In genomic region chr4:112896326-112896892, GRCh38 we compare ENCODE assay signal across 19 cellular contexts.
DNase-seq lines count a peak whose midpoint lies in the region; ATAC-seq and TF ChIP-seq lines count a peak whose summit lies in the region.
"Had no signal": no experiment of that assay in that cellular context is flagged by ENCODE, and none has a peak within 500 bp of the region (broad histone marks: within the 10 kb centered on the region; RNA-seq: fewer than 3 reads in every experiment).

No MANE protein-coding gene starts in this region.

- BruUV-seq in IMR-90 (replicated peaks; lab: Mats Ljungman, UMichigan) = no TSS peak

- H3K23ac ChIP-seq in IMR-90 (ENCODE audit: low read depth, low read length) (no peak overlapping the region), neuronal stem cell (ENCODE audit: low read depth, low read length, poor library complexity) (no peak overlapping the region)

- no peaks in the 10 kb centered on the region for H3K9me1 ChIP-seq in IMR-90 (ENCODE audit: insufficient read depth, low read length)

- intact Hi-C loops in IMR-90 (cut with micrococcal nuclease) = no loop called here

- no peak for ATAC-seq in IMR-90 (ENCODE audit: low read depth)
- ATAC-seq: naive thymus-derived CD4-positive, alpha-beta T cell had no signal

- H4K20me1 ChIP-seq in IMR-90 (ENCODE audit: insufficient read depth, low read length) = no peaks in the 10 kb centered on the region
- H4K20me1 ChIP-seq: BLaER1 treated with 17β-estradiol and CSF1 and Interleukin-3, amounts not matched to agents 10 nM and 100 nM had no signal

- H2BK120ac ChIP-seq in IMR-90 (ENCODE audit: low read depth, low read length) (no peak overlapping the region), neuronal stem cell (ENCODE audit: low read depth, low read length) (no peak overlapping the region)

- dilution Hi-C loops in IMR-90 (cut with HindIII; ENCODE audit: low sequenced_read_pairs, unreplicated experiment) = no loop called here

- H3K4me1 Mint-ChIP-seq in endodermal cell (peaks cover 37% of the 10 kb centered on the region), type B pancreatic cell (ENCODE audit: unreplicated experiment) (peaks cover 16% of the 10 kb centered on the region)
- H3K4me1 Mint-ChIP-seq: naive thymus-derived CD4-positive, alpha-beta T cell had no signal

- H3K27me3 ChIP-seq in IMR-90 (ENCODE audit: control insufficient read depth, insufficient read depth, low read length) = no peaks in the 10 kb centered on the region; the same call in 1 of the 2 replicates
- H3K27me3 ChIP-seq in endodermal cell (ENCODE audit: control insufficient read depth, insufficient read depth, low read length, poor library complexity, severe bottlenecking) = no peaks in the 10 kb centered on the region
- no peaks in the 10 kb centered on the region for H3K27me3 ChIP-seq in neuronal stem cell (ENCODE audit: control insufficient read depth in 3 of 3, insufficient read depth in 3 of 3, low read depth in 1 of 3, low read length in 3 of 3)
- H3K27me3 ChIP-seq: BLaER1 treated with 17β-estradiol and CSF1 and Interleukin-3, amounts not matched to agents 10 nM and 100 nM had no signal

- H2BK15ac ChIP-seq in IMR-90 (ENCODE audit: low read depth, low read length) = no peak overlapping the region
- H2BK15ac ChIP-seq in neuronal stem cell (ENCODE audit: low read length) = no peak overlapping the region

- H2BK20ac ChIP-seq in IMR-90 (ENCODE audit: low read depth, low read length) = no peak overlapping the region

- H3K9ac ChIP-seq in IMR-90 (ENCODE audit: low read depth, low read length) (no peak overlapping the region), endodermal cell (ENCODE audit: extremely low read depth, low read length, poor library complexity, severe bottlenecking) (peak overlapping the region; percentile 11), neuronal stem cell (ENCODE audit: low read depth, low read length, poor library complexity) (no peak overlapping the region)
- H3K9ac ChIP-seq: BLaER1 treated with 17β-estradiol and CSF1 and Interleukin-3, amounts not matched to agents 10 nM and 100 nM had no signal

- H3K36me3 Mint-ChIP-seq in endodermal cell (ENCODE audit: low read depth) (peaks cover 4% of the 10 kb centered on the region), type B pancreatic cell (no peaks in the 10 kb centered on the region)
- H3K36me3 Mint-ChIP-seq: naive thymus-derived CD4-positive, alpha-beta T cell had no signal

- CTCF ChIA-PET in IMR-90 (lab: Yijun Ruan, JAX) = interaction anchor here (0.6 to 1.3 kb wide), 2 partner anchors 42 to 733 kb away, joined by 3 to 4 read pairs; no protein-coding TSS in a partner anchor

- H3K79me1 ChIP-seq in IMR-90 (ENCODE audit: low read depth in 1 of 2, low read length in 2 of 2) (no peaks in the 10 kb centered on the region), neuronal stem cell (ENCODE audit: low read depth, low read length) (no peaks in the 10 kb centered on the region)

- H4K8ac ChIP-seq in IMR-90 (ENCODE audit: low read depth in 2 of 2, low read length in 2 of 2) (no peak overlapping the region), neuronal stem cell (ENCODE audit: low read depth, low read length) (no peak overlapping the region)

- H4K91ac ChIP-seq in IMR-90 (ENCODE audit: insufficient read depth, low read depth, low read length) (no peak overlapping the region), neuronal stem cell (ENCODE audit: low read depth, low read length, poor library complexity) (no peak overlapping the region)

- H3K9me3 Mint-ChIP-seq in endodermal cell (no peaks in the 10 kb centered on the region), type B pancreatic cell (no peaks in the 10 kb centered on the region)
- H3K9me3 Mint-ChIP-seq: naive thymus-derived CD4-positive, alpha-beta T cell had no signal

- H3K4ac ChIP-seq in IMR-90 (ENCODE audit: low read depth, low read length) = no peak overlapping the region
- H3K4ac ChIP-seq in neuronal stem cell (ENCODE audit: low read length) = no peak overlapping the region

- H2BK12ac ChIP-seq in neuronal stem cell (ENCODE audit: low read length) = no peak overlapping the region

- no peak overlapping the region for H3K14ac ChIP-seq in IMR-90 (replicated peaks; ENCODE audit: low read depth, low read length)
- no peak overlapping the region for H3K14ac ChIP-seq in neuronal stem cell (ENCODE audit: low read length)

- TF ChIP-seq CTCF in IMR-90 (conservative IDR thresholded peaks at IDR 0.05; ENCODE audit: low read depth, low read length) (no peak), endodermal cell (conservative IDR thresholded peaks at IDR 0.05) (no peak), type B pancreatic cell (conservative IDR thresholded peaks at IDR 0.05) (no peak)

- no peak overlapping the region for H2AK5ac ChIP-seq in IMR-90 (ENCODE audit: low read depth, low read length)
- H2AK5ac ChIP-seq in neuronal stem cell (ENCODE audit: low read depth, low read length) = no peak overlapping the region

- H3K27ac Mint-ChIP-seq in endodermal cell = peak overlapping the region; percentile 45
- H3K27ac Mint-ChIP-seq in type B pancreatic cell = peak overlapping the region; percentile 4
- H3K27ac Mint-ChIP-seq: naive thymus-derived CD4-positive, alpha-beta T cell had no signal

- H2BK5ac ChIP-seq in IMR-90 (ENCODE audit: low read depth, low read length, poor library complexity, severe bottlenecking) (no peak overlapping the region), neuronal stem cell (ENCODE audit: low read length) (no peak overlapping the region)

- H3K4me2 ChIP-seq in IMR-90 (ENCODE audit: low read depth, low read length) = no peak overlapping the region
- H3K4me2 ChIP-seq in neuronal stem cell (ENCODE audit: insufficient read depth, low read length, poor library complexity, severe bottlenecking) = no peak overlapping the region
- H3K4me2 ChIP-seq: BLaER1 treated with 17β-estradiol and CSF1 and Interleukin-3, amounts not matched to agents 10 nM and 100 nM; PC-9 had no signal

- TF ChIP-seq RAD21 in IMR-90 (IDR thresholded peaks at IDR 0.05; ENCODE audit: low read length) = no peak

- 0% methylated on average over 1 of the region's 3 CpGs; no CpG with 5 or more reads in 1 of the 2 experiments for WGBS in IMR-90 (ENCODE audit: extremely low coverage in 2 of 2, insufficient read length in 1 of 2), 2 experiments
- WGBS in endodermal cell (ENCODE audit: insufficient coverage in 1 of 2, insufficient read length in 1 of 2), 2 experiments = 63 to 66% methylated on average over 3 of the region's 3 CpGs
- no CpG with 5 or more reads among the region's 3 CpGs for WGBS in neuronal stem cell (ENCODE audit: extremely low coverage in 2 of 2, insufficient read length in 2 of 2, insufficient replicate concordance in 1 of 2), 2 donors

- H3K4me3 Mint-ChIP-seq in endodermal cell (no peak overlapping the region), type B pancreatic cell (peak overlapping the region; percentile 10)
- H3K4me3 Mint-ChIP-seq: naive thymus-derived CD4-positive, alpha-beta T cell had no signal

- H3K9me3 ChIP-seq in IMR-90 (ENCODE audit: control insufficient read depth, insufficient read depth, low read length) (no peaks in the 10 kb centered on the region), endodermal cell (ENCODE audit: control insufficient read depth, low read length) (no peaks in the 10 kb centered on the region), neuronal stem cell (replicated peaks in 1 of 2; ENCODE audit: control insufficient read depth in 2 of 2, insufficient read depth in 1 of 2, low read depth in 1 of 2, low read length in 2 of 2) (peaks cover 0 to 4% of the 10 kb centered on the region in 2 donors)
- H3K9me3 ChIP-seq: BLaER1 treated with 17β-estradiol and CSF1 and Interleukin-3, amounts not matched to agents 10 nM and 100 nM had no signal

- H3K27me3 Mint-ChIP-seq in endodermal cell (ENCODE audit: insufficient read depth) = no peaks in the 10 kb centered on the region
- H3K27me3 Mint-ChIP-seq in type B pancreatic cell = no peaks in the 10 kb centered on the region

- POLR2A ChIA-PET in IMR-90 (lab: Charles Lee; ENCODE audit: unreplicated experiment) = no interaction called here

- in situ Hi-C loops in IMR-90 (cut with MboI; ENCODE audit: low sequenced_read_pairs) = no loop called here

- H3K4me3 ChIP-seq in IMR-90 (ENCODE audit: insufficient read depth, low read depth, low read length) (no peak overlapping the region), endodermal cell (ENCODE audit: low read length) (peak overlapping the region; percentile 10), neuronal stem cell (ENCODE audit: low read length in 2 of 2) (no peak overlapping the region)
- H3K4me3 ChIP-seq: BLaER1 treated with 17β-estradiol and CSF1 and Interleukin-3, amounts not matched to agents 10 nM and 100 nM; PC-9 had no signal

- no peaks in the 10 kb centered on the region for H3K36me3 ChIP-seq in IMR-90 (ENCODE audit: control insufficient read depth, insufficient read depth, low read length)
- H3K36me3 ChIP-seq in endodermal cell (ENCODE audit: control insufficient read depth, insufficient read depth, low read length) = no peaks in the 10 kb centered on the region
- no peaks in the 10 kb centered on the region for H3K36me3 ChIP-seq in neuronal stem cell (replicated peaks in 1 of 2; ENCODE audit: control insufficient read depth in 2 of 2, insufficient read depth in 2 of 2, low read length in 2 of 2)
- H3K36me3 ChIP-seq: BLaER1 treated with 17β-estradiol and CSF1 and Interleukin-3, amounts not matched to agents 10 nM and 100 nM had no signal

- no peak overlapping the region for H3K27ac ChIP-seq in IMR-90 (ENCODE audit: insufficient read depth, low read length)
- H3K27ac ChIP-seq in endodermal cell (ENCODE audit: low read depth, low read length) = peak overlapping the region; percentile 82
- H3K27ac ChIP-seq in neuronal stem cell (replicated peaks; ENCODE audit: low read length) = peak overlapping the region; percentile 83
- H3K27ac ChIP-seq: BLaER1 treated with 17β-estradiol and CSF1 and Interleukin-3, amounts not matched to agents 10 nM and 100 nM; PC-9; VCaP had no signal

- H3K18ac ChIP-seq in IMR-90 (ENCODE audit: low read depth, low read length) (no peak overlapping the region), neuronal stem cell (ENCODE audit: low read length) (no peak overlapping the region)

- no peak overlapping the region for H3K56ac ChIP-seq in IMR-90 (ENCODE audit: extremely low read depth, insufficient read depth, low read length)

- DNase-seq in IMR-90 (no peak), endodermal cell (no peak), neuronal stem cell (ENCODE audit: low spot score) (no peak), type B pancreatic cell (ENCODE audit: extremely low spot score, unreplicated experiment) (no peak), GF-D8 (lab: John Stamatoyannopoulos, UW) (no peak), GDM1 (lab: John Stamatoyannopoulos, UW) (no peak), SHP77 treated with DMSO at 0.1 percent for 48 hours (lab: John Stamatoyannopoulos, UW) (no peak)
- DNase-seq: effector CD4-positive, alpha-beta T cell; Kasumi-1; left ventricle myocardium superior; naive thymus-derived CD4-positive, alpha-beta T cell; NCI-H1417; NCI-H345; PC-9; right cardiac atrium; stimulated activated CD4-positive, alpha-beta T cell treated with anti-CD3 and anti-CD28 coated beads, Interleukin-2, amount 100 ng/mL, for 48 hours; stimulated activated CD8-positive, alpha-beta memory T cell treated with anti-CD3 and anti-CD28 coated beads, Interleukin-4, amount 100 ng/mL, for 48 hours had no signal

- no peaks in the 10 kb centered on the region for H3K4me1 ChIP-seq in IMR-90 (ENCODE audit: control insufficient read depth, insufficient read depth, low read length)
- peaks cover 14% of the 10 kb centered on the region for H3K4me1 ChIP-seq in endodermal cell (ENCODE audit: control insufficient read depth, insufficient read depth, low read length)
- H3K4me1 ChIP-seq in neuronal stem cell (ENCODE audit: control insufficient read depth in 2 of 2, insufficient read depth in 1 of 2, low read depth in 1 of 2, low read length in 2 of 2) = peaks cover 10 to 15% of the 10 kb centered on the region in 2 donors
- H3K4me1 ChIP-seq: BLaER1 treated with 17β-estradiol and CSF1 and Interleukin-3, amounts not matched to agents 10 nM and 100 nM had no signal

- TF ChIP-seq POLR2A in IMR-90 (IDR thresholded peaks at IDR 0.05; ENCODE audit: low read depth, low read length) = no peak

- no peak overlapping the region for H4K5ac ChIP-seq in IMR-90 (ENCODE audit: low read depth, low read length)

- H2AFZ ChIP-seq in IMR-90 (replicated peaks; ENCODE audit: low read length, poor library complexity) (peak overlapping the region; percentile 10), neuronal stem cell (ENCODE audit: low read length) (peak overlapping the region; percentile 59)
- H2AFZ ChIP-seq: PC-9 had no signal

- no peak overlapping the region for H2AK9ac ChIP-seq in IMR-90 (replicated peaks; ENCODE audit: low read depth, low read length, poor library complexity)
